In genomic region chr22:37161442-37161841, GRCh38 we compare ENCODE assay signal across 9 cellular contexts.
A peak's percentile ranks its signal among the peaks of the same experiment; 100 is the strongest.
DNase-seq lines count a peak whose midpoint lies in the region; ATAC-seq and TF ChIP-seq lines count a peak whose summit lies in the region.
"Had no signal": no experiment of that assay in that cellular context is flagged by ENCODE, and none has a peak within 500 bp of the region (broad histone marks: within the 10 kb centered on the region; RNA-seq: fewer than 3 reads in every experiment).

No MANE protein-coding gene starts in this region.

- peaks cover 57% of the 10 kb centered on the region for H3K4me1 Mint-ChIP-seq in activated naive CD4-positive, alpha-beta T cell treated with anti-CD3 and anti-CD28 coated beads, Interleukin-2, amount 50 U/mL, for 24 hours
- H3K4me1 Mint-ChIP-seq in stimulated activated memory B cell treated with anti-CD40 and anti-IgM and Interleukin-4, amounts not matched to agents 10 μg/mL and 1 μg/mL and 100 μg/mL, for 72 hours: peaks cover 47% of the 10 kb centered on the region

- no peak for TF ChIP-seq CTCF in coronary artery (IDR thresholded peaks at IDR 0.05)

- DNase-seq in activated naive CD4-positive, alpha-beta T cell (lab: John Stamatoyannopoulos, UW): no peak
- DNase-seq in activated CD4-positive, alpha-beta T cell treated with anti-CD3 and anti-CD28 coated beads, Interleukin-2, amount 50 U/mL, for 48 hours: peak; percentile 43 to 50
- DNase-seq in HuH-7 (ENCODE audit: low spot score) (no peak), coronary artery (ENCODE audit: low spot score) (no peak)
- DNase-seq: C1 segment of cervical spinal cord, hypothalamus had no signal

- H3K9me3 Mint-ChIP-seq in activated naive CD4-positive, alpha-beta T cell treated with anti-CD3 and anti-CD28 coated beads, Interleukin-2, amount 50 U/mL, for 24 hours: no peaks in the 10 kb centered on the region
- H3K9me3 Mint-ChIP-seq in stimulated activated memory B cell treated with anti-CD40 and anti-IgM and Interleukin-4, amounts not matched to agents 10 μg/mL and 1 μg/mL and 100 μg/mL, for 72 hours: no peaks in the 10 kb centered on the region

- no peaks in the 10 kb centered on the region for H3K36me3 Mint-ChIP-seq in activated naive CD4-positive, alpha-beta T cell treated with anti-CD3 and anti-CD28 coated beads, Interleukin-2, amount 50 U/mL, for 24 hours
- no peaks in the 10 kb centered on the region for H3K36me3 Mint-ChIP-seq in stimulated activated memory B cell treated with anti-CD40 and anti-IgM and Interleukin-4, amounts not matched to agents 10 μg/mL and 1 μg/mL and 100 μg/mL, for 72 hours

- H3K27ac ChIP-seq in coronary artery: no peak overlapping the region
- H3K27ac ChIP-seq: VCaP had no signal

- H3K27ac Mint-ChIP-seq in activated naive CD4-positive, alpha-beta T cell treated with anti-CD3 and anti-CD28 coated beads, Interleukin-2, amount 50 U/mL, for 24 hours: peak overlapping the region; percentile 30
- peak overlapping the region; percentile 93 for H3K27ac Mint-ChIP-seq in stimulated activated memory B cell treated with anti-CD40 and anti-IgM and Interleukin-4, amounts not matched to agents 10 μg/mL and 1 μg/mL and 100 μg/mL, for 72 hours

- H3K4me3 ChIP-seq in coronary artery: no peak overlapping the region

- H3K27me3 Mint-ChIP-seq in activated naive CD4-positive, alpha-beta T cell treated with anti-CD3 and anti-CD28 coated beads, Interleukin-2, amount 50 U/mL, for 24 hours: no peaks in the 10 kb centered on the region
- peaks cover 10% of the 10 kb centered on the region for H3K27me3 Mint-ChIP-seq in stimulated activated memory B cell treated with anti-CD40 and anti-IgM and Interleukin-4, amounts not matched to agents 10 μg/mL and 1 μg/mL and 100 μg/mL, for 72 hours

- H3K4me3 Mint-ChIP-seq in activated naive CD4-positive, alpha-beta T cell treated with anti-CD3 and anti-CD28 coated beads, Interleukin-2, amount 50 U/mL, for 24 hours: no peak overlapping the region
- no peak overlapping the region for H3K4me3 Mint-ChIP-seq in stimulated activated memory B cell treated with anti-CD40 and anti-IgM and Interleukin-4, amounts not matched to agents 10 μg/mL and 1 μg/mL and 100 μg/mL, for 72 hours

- no peak for ATAC-seq in stimulated activated memory B cell treated with anti-CD40 and anti-IgM and Interleukin-4, amounts not matched to agents 10 μg/mL and 1 μg/mL and 100 μg/mL, for 72 hours

Comparison
In these comparisons a context has a peak if more than half of its experiments do, and no peak if none do; other contexts are left out.
1. DNase-seq: peak in activated CD4-positive, alpha-beta T cell treated with anti-CD3 and anti-CD28 coated beads, Interleukin-2, amount 50 U/mL, for 48 hours (2 of 2); none in activated naive CD4-positive, alpha-beta T cell (0 of 4), HuH-7 (single experiment) and coronary artery (single experiment).